9 cellular contexts compared by ENCODE assay signal in genomic region chr1:156602557-156602993, GRCh38. TPM values are rescaled to one million over a fixed set of nuclear protein-coding genes. Genes with fewer than 3 reads are reported as not detected.
DNase-seq lines count a peak whose midpoint lies in the region; ATAC-seq and TF ChIP-seq lines count a peak whose summit lies in the region.
"Had no signal": no experiment of that assay in that cellular context is flagged by ENCODE, and none has a peak within 500 bp of the region (broad histone marks: within the 10 kb centered on the region; RNA-seq: fewer than 3 reads in every experiment).

No MANE protein-coding gene starts in this region.

- H3K9me3 ChIP-seq in A673 (ENCODE audit: low read depth, low read length, poor library complexity, severe bottlenecking): no peaks in the 10 kb centered on the region
- H3K9me3 ChIP-seq: left lung had no signal

- peaks cover 9% of the 10 kb centered on the region for H3K4me1 ChIP-seq in A673 (ENCODE audit: insufficient read depth, low read length, poor library complexity, severe bottlenecking)

- TF ChIP-seq CTCF in A673 (conservative IDR thresholded peaks at IDR 0.05; ENCODE audit: low read depth, low read length) (peak; percentile 70), GM10266 (IDR thresholded peaks at IDR 0.05; ENCODE audit: control insufficient read depth, insufficient read depth, low read depth, missing control alignments) (peak; percentile 49)

- no peaks in the 10 kb centered on the region for H3K27me3 ChIP-seq in A673 (replicated peaks; ENCODE audit: insufficient read depth, low read depth, low read length, poor library complexity)
- H3K27me3 ChIP-seq: left lung had no signal

- DNase-seq in A673 (ENCODE audit: low spot score): peak; percentile 64
- no peak for DNase-seq in GM10266 (ENCODE audit: extremely low spot score)
- peak; percentile 29 for DNase-seq in RPMI7951 (ENCODE audit: low read depth)
- DNase-seq in stimulated activated CD4-positive, alpha-beta T cell treated with anti-CD3 and anti-CD28 coated beads, Interleukin-4, amount 100 ng/mL, for 4 hours: no peak
- DNase-seq in NCI-H1436 treated with DMSO at 0.1 percent for 48 hours (lab: John Stamatoyannopoulos, UW): no peak
- DNase-seq: left lung had no signal

- intact Hi-C loops in A673 (cut with micrococcal nuclease; ENCODE audit: unreplicated experiment): no loop called here

- CTCF ChIA-PET in A673 (lab: Charles Lee): interaction anchor here (0.7 to 2.0 kb wide), 3 partner anchors 11 to 259 kb away, joined by 3 to 14 read pairs (median 9); partner anchors contain the start of gene NAXE

- ATAC-seq in esophagus mucosa (peak; percentile 70), HG03095 (IDR thresholded peaks at IDR 0.05; ENCODE audit: unreplicated experiment) (no peak)
- no peak for ATAC-seq in activated CD4-positive, CD25-positive, alpha-beta regulatory T cell treated with anti-CD3 and anti-CD28 coated beads, Interleukin-2, amount 50 U/mL, for 24 hours

- BruUV-seq in A673 (replicated peaks; lab: Mats Ljungman, UMichigan): no TSS peak

- H3K4me3 ChIP-seq in A673 (ENCODE audit: low read depth, low read length, poor library complexity, severe bottlenecking): no peak overlapping the region

- no peak overlapping the region for H3K27ac ChIP-seq in A673 (ENCODE audit: low read depth, low read length, poor library complexity, severe bottlenecking)

- POLR2A ChIA-PET in A673 (lab: Charles Lee; ENCODE audit: low non-redundant PET): no interaction called here

- H3K36me3 ChIP-seq in A673 (ENCODE audit: insufficient read depth, low read length, poor library complexity, severe bottlenecking): peaks cover 15% of the 10 kb centered on the region

RNA-seq across cellular contexts. Expression of gene GPATCH4, which starts 1.3 kb away (rescaled TPM):
- total RNA-seq in A673 (2021): 66.8 and 84.2 TPM in 2 replicates
- 17.2 and 23.8 TPM in 2 replicates for total RNA-seq in RPMI7951 (2014; rRNA removed; shearing (Covaris generic))
- 20.3 TPM for total RNA-seq in esophagus mucosa

RNA-seq across cellular contexts. Expression of gene NAXE, which starts 11.0 kb away (rescaled TPM):
- total RNA-seq in A673 (2021): 125 and 138 TPM in 2 replicates
- 85.4 and 91.0 TPM in 2 replicates for total RNA-seq in RPMI7951 (2014; rRNA removed; shearing (Covaris generic))
- 80.4 TPM for total RNA-seq in esophagus mucosa

RNA-seq across cellular contexts. Expression of gene HAPLN2, which starts 16.6 kb away (rescaled TPM):
- total RNA-seq in A673 (2021) (not detected in 2 replicates), esophagus mucosa (not detected)
- total RNA-seq in RPMI7951 (2014; rRNA removed; shearing (Covaris generic)): not detected in 2 replicates

RNA-seq across cellular contexts. Expression of gene TTC24, which starts 23.1 kb away (rescaled TPM):
- total RNA-seq in A673 (2021): not detected in 2 replicates
- total RNA-seq in RPMI7951 (2014; rRNA removed; shearing (Covaris generic)): not detected in 2 replicates
- total RNA-seq in esophagus mucosa: not detected
- total RNA-seq: left lung had no signal

RNA-seq across cellular contexts. Expression of gene IQGAP3, which starts 30.2 kb away (rescaled TPM):
- total RNA-seq in A673 (2021) (35.3 and 37.5 TPM in 2 replicates), esophagus mucosa (11.8 TPM)
- 32.8 and 35.5 TPM in 2 replicates for total RNA-seq in RPMI7951 (2014; rRNA removed; shearing (Covaris generic))

Comparison
In these comparisons a context has a peak if more than half of its experiments do, and no peak if none do; other contexts are left out.
1. DNase-seq: peak in A673 (single experiment) and RPMI7951 (single experiment); none in GM10266 (single experiment), stimulated activated CD4-positive, alpha-beta T cell treated with anti-CD3 and anti-CD28 coated beads, Interleukin-4, amount 100 ng/mL, for 4 hours (0 of 2) and NCI-H1436 treated with DMSO at 0.1 percent for 48 hours (single experiment).